13 cellular contexts compared by ENCODE assay signal in the genomic region with DNA sequence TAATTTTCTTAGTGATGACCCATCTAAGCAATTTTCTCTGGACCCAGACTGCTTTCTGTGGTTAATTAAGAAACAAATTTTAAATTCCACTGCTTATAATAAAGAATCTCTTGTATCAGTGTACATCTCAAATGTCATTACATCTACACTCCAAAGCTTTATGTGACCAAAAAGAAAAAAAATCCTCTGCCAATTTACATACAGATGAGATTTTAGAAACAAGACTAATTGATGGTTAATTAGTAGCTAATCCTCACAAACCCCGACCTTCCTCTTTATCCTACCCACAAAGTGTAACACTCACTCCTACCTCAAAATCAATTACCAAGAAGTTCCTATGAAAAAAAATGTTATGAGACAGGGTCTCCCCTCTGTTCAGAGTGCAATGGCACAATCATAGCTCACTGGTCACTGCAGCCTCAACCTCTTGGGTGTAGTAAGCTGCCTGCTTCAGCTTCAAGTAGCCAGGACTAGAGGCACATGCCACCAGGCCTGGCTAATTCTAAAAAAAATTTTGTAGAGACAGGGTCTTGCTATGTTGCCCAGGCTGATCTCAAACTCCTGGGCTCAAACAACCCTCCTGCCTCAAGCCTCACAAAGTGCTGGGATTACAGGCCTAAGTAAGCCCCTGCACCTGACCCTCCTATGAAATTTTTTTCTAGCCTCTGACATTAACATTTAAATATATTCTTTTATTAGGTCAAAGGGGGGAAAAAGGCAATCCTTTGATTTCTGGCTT. TPM values are rescaled to one million over a fixed set of nuclear protein-coding genes. Genes with fewer than 3 reads are reported as not detected.
DNase-seq lines count a peak whose midpoint lies in the region; ATAC-seq and TF ChIP-seq lines count a peak whose summit lies in the region.
"Had no signal": no experiment of that assay in that cellular context is flagged by ENCODE, and none has a peak within 500 bp of the region (broad histone marks: within the 10 kb centered on the region; RNA-seq: fewer than 3 reads in every experiment).

No MANE protein-coding gene starts in this region.

- peak overlapping the region; percentile 38 for H3K27ac Mint-ChIP-seq in activated CD4-positive, alpha-beta memory T cell treated with anti-CD3 and anti-CD28 coated beads for 36 hours
- no peak overlapping the region for H3K27ac Mint-ChIP-seq in activated CD4-positive, alpha-beta memory T cell treated with anti-CD3 and anti-CD28 coated beads, Interleukin-2, amount 10 ng/mL, durations not matched to agents 7 days and 5 days
- H3K27ac Mint-ChIP-seq in stimulated activated memory B cell treated with anti-CD40 and anti-IgM and Interleukin-4, amounts not matched to agents 10 μg/mL and 1 μg/mL and 100 μg/mL, for 72 hours: no peak overlapping the region

- POLR2A ChIA-PET in activated CD4-positive, alpha-beta memory T cell treated with anti-CD3 and anti-CD28 coated beads for 36 hours (lab: Charles Lee): no interaction called here
- POLR2A ChIA-PET in activated CD4-positive, alpha-beta memory T cell treated with anti-CD3 and anti-CD28 coated beads, Interleukin-2, amount 10 ng/mL, durations not matched to agents 7 days and 5 days (lab: Charles Lee): interaction anchor here (0.7 to 1.1 kb wide), 3 partner anchors 9 to 158 kb away, joined by 3 to 4 read pairs (median 3); partner anchors contain the start of gene KIF5B

- no peak overlapping the region for H3K27ac ChIP-seq in RWPE2 (ENCODE audit: poor library complexity, severe bottlenecking)
- H3K27ac ChIP-seq in right cardiac atrium (ENCODE audit: low read length): peak overlapping the region; percentile 23
- peak overlapping the region; percentile 32 for H3K27ac ChIP-seq in smooth muscle cell (ENCODE audit: low read depth)
- H3K27ac ChIP-seq: A549, skin epidermis had no signal

- H3K36me3 ChIP-seq in RWPE2 (ENCODE audit: low read depth) (peaks cover 85% of the 10 kb centered on the region), smooth muscle cell (ENCODE audit: low read depth) (peaks cover 31% of the 10 kb centered on the region)

- no peak overlapping the region for H2AFZ ChIP-seq in smooth muscle cell (ENCODE audit: low read depth)

- no peak overlapping the region for H3K4me2 ChIP-seq in smooth muscle cell
- H3K4me2 ChIP-seq: A549 had no signal

- TF ChIP-seq CTCF in RWPE2 (IDR thresholded peaks at IDR 0.05; ENCODE audit: poor library complexity, severe bottlenecking): no peak
- TF ChIP-seq CTCF in smooth muscle cell (IDR thresholded peaks at IDR 0.05; ENCODE audit: borderline replicate concordance, insufficient read depth, poor library complexity, severe bottlenecking): no peak

- H3K36me3 Mint-ChIP-seq in activated CD4-positive, alpha-beta memory T cell treated with anti-CD3 and anti-CD28 coated beads for 36 hours: peaks cover 49% of the 10 kb centered on the region
- H3K36me3 Mint-ChIP-seq in activated CD4-positive, alpha-beta memory T cell treated with anti-CD3 and anti-CD28 coated beads, Interleukin-2, amount 10 ng/mL, durations not matched to agents 7 days and 5 days (ENCODE audit: low read depth): peaks cover 64% of the 10 kb centered on the region
- H3K36me3 Mint-ChIP-seq in stimulated activated memory B cell treated with anti-CD40 and anti-IgM and Interleukin-4, amounts not matched to agents 10 μg/mL and 1 μg/mL and 100 μg/mL, for 72 hours: peaks cover 60% of the 10 kb centered on the region

- intact Hi-C loops in activated CD4-positive, alpha-beta memory T cell treated with anti-CD3 and anti-CD28 coated beads for 36 hours (cut with micrococcal nuclease): no loop called here
- intact Hi-C loops in right cardiac atrium (cut with DNase I) (no loop called here), posterior vena cava (cut with DNase I) (no loop called here)

- CTCF ChIA-PET in activated CD4-positive, alpha-beta memory T cell treated with anti-CD3 and anti-CD28 coated beads for 36 hours (lab: Charles Lee): interaction anchor here (1.0 to 1.1 kb wide), 2 partner anchors 14 to 36 kb away, joined by 3 to 7 read pairs; no protein-coding TSS in a partner anchor
- CTCF ChIA-PET in activated CD4-positive, alpha-beta memory T cell treated with anti-CD3 and anti-CD28 coated beads, Interleukin-2, amount 10 ng/mL, durations not matched to agents 7 days and 5 days (lab: Charles Lee): interaction anchor here (0.6 to 1.3 kb wide), 4 partner anchors 9 to 130 kb away, joined by 3 read pairs; no protein-coding TSS in a partner anchor

- H3K4me1 Mint-ChIP-seq in activated CD4-positive, alpha-beta memory T cell treated with anti-CD3 and anti-CD28 coated beads for 36 hours (ENCODE audit: low read depth): peaks cover 54% of the 10 kb centered on the region
- peaks cover 49% of the 10 kb centered on the region for H3K4me1 Mint-ChIP-seq in activated CD4-positive, alpha-beta memory T cell treated with anti-CD3 and anti-CD28 coated beads, Interleukin-2, amount 10 ng/mL, durations not matched to agents 7 days and 5 days
- peaks cover 35% of the 10 kb centered on the region for H3K4me1 Mint-ChIP-seq in stimulated activated memory B cell treated with anti-CD40 and anti-IgM and Interleukin-4, amounts not matched to agents 10 μg/mL and 1 μg/mL and 100 μg/mL, for 72 hours

- H3K9ac ChIP-seq in smooth muscle cell (ENCODE audit: low read depth): no peak overlapping the region

- H3K9me3 Mint-ChIP-seq in activated CD4-positive, alpha-beta memory T cell treated with anti-CD3 and anti-CD28 coated beads for 36 hours: no peaks in the 10 kb centered on the region
- no peaks in the 10 kb centered on the region for H3K9me3 Mint-ChIP-seq in activated CD4-positive, alpha-beta memory T cell treated with anti-CD3 and anti-CD28 coated beads, Interleukin-2, amount 10 ng/mL, durations not matched to agents 7 days and 5 days
- H3K9me3 Mint-ChIP-seq in stimulated activated memory B cell treated with anti-CD40 and anti-IgM and Interleukin-4, amounts not matched to agents 10 μg/mL and 1 μg/mL and 100 μg/mL, for 72 hours: no peaks in the 10 kb centered on the region
- H3K9me3 Mint-ChIP-seq: activated CD4-positive, alpha-beta T cell treated with anti-CD3 and anti-CD28 coated beads, Interleukin-2, amount 10 ng/mL, durations not matched to agents 7 days and 5 days had no signal

- H3K79me2 ChIP-seq in smooth muscle cell (ENCODE audit: low read depth): peaks cover 98% of the 10 kb centered on the region

- H3K4me3 Mint-ChIP-seq in activated CD4-positive, alpha-beta memory T cell treated with anti-CD3 and anti-CD28 coated beads for 36 hours: no peak overlapping the region
- H3K4me3 Mint-ChIP-seq in activated CD4-positive, alpha-beta memory T cell treated with anti-CD3 and anti-CD28 coated beads, Interleukin-2, amount 10 ng/mL, durations not matched to agents 7 days and 5 days: no peak overlapping the region
- no peak overlapping the region for H3K4me3 Mint-ChIP-seq in stimulated activated memory B cell treated with anti-CD40 and anti-IgM and Interleukin-4, amounts not matched to agents 10 μg/mL and 1 μg/mL and 100 μg/mL, for 72 hours
- H3K4me3 Mint-ChIP-seq: activated CD4-positive, alpha-beta T cell treated with anti-CD3 and anti-CD28 coated beads, Interleukin-2, amount 10 ng/mL, durations not matched to agents 7 days and 5 days had no signal

- H3K27me3 ChIP-seq in RWPE2 (ENCODE audit: insufficient read depth, poor library complexity, severe bottlenecking) (no peaks in the 10 kb centered on the region), right cardiac atrium (ENCODE audit: control insufficient read depth, insufficient read depth) (no peaks in the 10 kb centered on the region), smooth muscle cell (ENCODE audit: low read depth) (no peaks in the 10 kb centered on the region)
- H3K27me3 ChIP-seq: upper lobe of left lung had no signal

- H3K4me1 ChIP-seq in RWPE2 (ENCODE audit: insufficient read depth, poor library complexity, severe bottlenecking) (no peaks in the 10 kb centered on the region), right cardiac atrium (ENCODE audit: control insufficient read depth, insufficient read depth, low read length) (peaks cover 11% of the 10 kb centered on the region), smooth muscle cell (ENCODE audit: low read depth) (no peaks in the 10 kb centered on the region)

- H3F3A ChIP-seq in smooth muscle cell (ENCODE audit: low read depth): peaks cover 4% of the 10 kb centered on the region

- H3K27me3 Mint-ChIP-seq in activated CD4-positive, alpha-beta memory T cell treated with anti-CD3 and anti-CD28 coated beads for 36 hours: no peaks in the 10 kb centered on the region
- no peaks in the 10 kb centered on the region for H3K27me3 Mint-ChIP-seq in activated CD4-positive, alpha-beta memory T cell treated with anti-CD3 and anti-CD28 coated beads, Interleukin-2, amount 10 ng/mL, durations not matched to agents 7 days and 5 days
- H3K27me3 Mint-ChIP-seq in stimulated activated memory B cell treated with anti-CD40 and anti-IgM and Interleukin-4, amounts not matched to agents 10 μg/mL and 1 μg/mL and 100 μg/mL, for 72 hours: no peaks in the 10 kb centered on the region
- H3K27me3 Mint-ChIP-seq: activated CD4-positive, alpha-beta T cell treated with anti-CD3 and anti-CD28 coated beads, Interleukin-2, amount 10 ng/mL, durations not matched to agents 7 days and 5 days had no signal

- WGBS in right cardiac atrium: 44% methylated on average over 1 of the region's 1 CpG
- 79% methylated on average over 1 of the region's 1 CpG for WGBS in smooth muscle cell (ENCODE audit: low lambda C conversion rate)

- no peak for DNase-seq in activated CD4-positive, alpha-beta memory T cell treated with anti-CD3 and anti-CD28 coated beads for 36 hours
- DNase-seq in activated CD4-positive, alpha-beta memory T cell treated with anti-CD3 and anti-CD28 coated beads, Interleukin-2, amount 10 ng/mL, durations not matched to agents 7 days and 5 days: no peak
- DNase-seq in RWPE2 (ENCODE audit: low spot score) (no peak), right cardiac atrium (no peak), smooth muscle cell (lab: John Stamatoyannopoulos, UW; ENCODE audit: unreplicated experiment) (no peak), DMS153 (lab: John Stamatoyannopoulos, UW) (no peak), posterior vena cava (ENCODE audit: low spot score) (no peak)
- DNase-seq: activated CD4-positive, alpha-beta T cell treated with anti-CD3 and anti-CD28 coated beads, Interleukin-2, amount 10 ng/mL, durations not matched to agents 7 days and 5 days; T-helper 1 cell; upper lobe of left lung had no signal

- H3K9me3 ChIP-seq in RWPE2 (ENCODE audit: severe bottlenecking) (no peaks in the 10 kb centered on the region), right cardiac atrium (ENCODE audit: control insufficient read depth, low read length) (no peaks in the 10 kb centered on the region), smooth muscle cell (replicated peaks; ENCODE audit: low read depth) (no peaks in the 10 kb centered on the region)
- H3K9me3 ChIP-seq: A549, upper lobe of left lung had no signal

- H3K4me3 ChIP-seq in RWPE2 (ENCODE audit: severe bottlenecking) (no peak overlapping the region), right cardiac atrium (ENCODE audit: low read length) (no peak overlapping the region), smooth muscle cell (no peak overlapping the region)
- H3K4me3 ChIP-seq: A549, skin epidermis, upper lobe of left lung had no signal

- peaks cover 98% of the 10 kb centered on the region for H4K20me1 ChIP-seq in smooth muscle cell (ENCODE audit: low read depth)

- ATAC-seq in RWPE2 (ENCODE audit: low read depth) (peak; percentile 19; the same call in 1 of the 3 replicates), right cardiac atrium (peak in 1 of 2 donors; percentile 55)
- ATAC-seq in stimulated activated memory B cell treated with anti-CD40 and anti-IgM and Interleukin-4, amounts not matched to agents 10 μg/mL and 1 μg/mL and 100 μg/mL, for 72 hours: no peak

RNA-seq across cellular contexts. Expression of gene KIF5B, which starts 14.8 kb away (rescaled TPM):
- 10 to 100 TPM; 73.9 to 75.2 TPM for total RNA-seq in activated CD4-positive, alpha-beta memory T cell treated with anti-CD3 and anti-CD28 coated beads for 36 hours
- total RNA-seq in activated CD4-positive, alpha-beta memory T cell treated with anti-CD3 and anti-CD28 coated beads, Interleukin-2, amount 10 ng/mL, durations not matched to agents 7 days and 5 days: 10 to 100 TPM; 79.8 to 80.8 TPM
- total RNA-seq in right cardiac atrium (100 to 1,000 TPM; 134 to 169 (median 144) TPM), smooth muscle cell (164 and 198 TPM in 2 replicates), posterior vena cava (100 to 1,000 TPM; 171 to 225 TPM)
- polyA plus RNA-seq in right cardiac atrium (60.3 TPM), smooth muscle cell (74.2 and 82.2 TPM in 2 replicates)
